In the genomic region with DNA sequence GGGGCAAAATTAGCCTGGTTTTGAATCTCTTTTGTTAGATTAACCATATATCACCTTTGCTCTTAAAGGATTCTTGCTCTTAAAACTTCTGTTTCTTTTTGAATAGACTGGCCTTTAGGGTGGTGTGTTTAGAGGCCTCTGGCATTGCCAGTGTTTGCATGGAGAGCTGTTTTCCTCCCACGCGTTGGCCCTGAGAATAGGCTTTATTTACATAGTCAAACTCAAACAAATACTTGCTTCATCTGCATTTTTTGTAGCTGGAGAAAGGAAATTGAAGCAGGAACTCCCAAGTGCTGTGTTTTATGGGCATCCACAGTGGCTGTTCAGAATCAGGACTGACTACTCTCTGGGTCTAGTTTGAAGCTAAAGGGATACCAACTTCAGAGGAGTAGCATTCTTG, we compare ENCODE assay signal across 14 cellular contexts. TPM values are rescaled to one million over a fixed set of nuclear protein-coding genes. Genes with fewer than 3 reads are reported as not detected.
DNase-seq lines count a peak whose midpoint lies in the region; ATAC-seq, FAIRE-seq and TF ChIP-seq lines count a peak whose summit lies in the region.
"Had no signal": no experiment of that assay in that cellular context is flagged by ENCODE, and none has a peak within 500 bp of the region (broad histone marks: within the 10 kb centered on the region; RNA-seq: fewer than 3 reads in every experiment).

No MANE protein-coding gene starts in this region.

- H3K36me3 ChIP-seq in endodermal cell (ENCODE audit: control insufficient read depth, insufficient read depth, low read length), result no peaks in the 10 kb centered on the region

- H3K9me3 Mint-ChIP-seq in endodermal cell (peaks cover 54% of the 10 kb centered on the region), nephron progenitor cell (peaks cover 49% of the 10 kb centered on the region)
- H3K9me3 Mint-ChIP-seq: activated CD4-positive, alpha-beta T cell treated with anti-CD3 and anti-CD28 coated beads, Interleukin-2, amount 10 ng/mL, durations not matched to agents 7 days and 5 days; activated naive CD4-positive, alpha-beta T cell treated with anti-CD3 and anti-CD28 coated beads, Interleukin-2, amount 50 U/mL, for 72 hours; CD8-positive, alpha-beta memory T cell had no signal

- FAIRE-seq in frontal cortex (lab: Jason Lieb, UNC), result no peak
- FAIRE-seq: GM12878 had no signal

- no peaks in the 10 kb centered on the region for H3K27me3 ChIP-seq in endodermal cell (ENCODE audit: control insufficient read depth, insufficient read depth, low read length, poor library complexity, severe bottlenecking)

- no peaks in the 10 kb centered on the region for H3K27me3 Mint-ChIP-seq in endodermal cell (ENCODE audit: insufficient read depth)
- H3K27me3 Mint-ChIP-seq in nephron progenitor cell (ENCODE audit: low read depth, poor library complexity), result peaks cover 26% of the 10 kb centered on the region

- H3K4me3 ChIP-seq in endodermal cell (ENCODE audit: low read length), result peak overlapping the region; percentile 69
- H3K4me3 ChIP-seq: GM12878 had no signal

- TF ChIP-seq CTCF in endodermal cell (conservative IDR thresholded peaks at IDR 0.05) (no peak), nephron progenitor cell (IDR thresholded peaks at IDR 0.05) (no peak)

- peak overlapping the region; percentile 44 for H3K9ac ChIP-seq in endodermal cell (ENCODE audit: extremely low read depth, low read length, poor library complexity, severe bottlenecking)

- H3K27ac Mint-ChIP-seq in endodermal cell (peak overlapping the region; percentile 82), nephron progenitor cell (no peak overlapping the region)
- H3K27ac Mint-ChIP-seq: activated CD4-positive, alpha-beta T cell treated with anti-CD3 and anti-CD28 coated beads, Interleukin-2, amount 10 ng/mL, durations not matched to agents 7 days and 5 days; activated naive CD4-positive, alpha-beta T cell treated with anti-CD3 and anti-CD28 coated beads, Interleukin-2, amount 50 U/mL, for 72 hours; CD8-positive, alpha-beta memory T cell had no signal

- 7% methylated on average over 2 of the region's 2 CpGs; no CpG with 5 or more reads in 1 of the 2 experiments for WGBS in endodermal cell (ENCODE audit: insufficient coverage in 1 of 2, insufficient read length in 1 of 2), 2 experiments

- DNase-seq in ELF-1 (ENCODE audit: low read depth, low spot score), result peak; percentile 43
- peak; percentile 37 for DNase-seq in NCI-H2196 (lab: John Stamatoyannopoulos, UW; ENCODE audit: unreplicated experiment)
- no peak for DNase-seq in endodermal cell
- no peak for DNase-seq in nephron progenitor cell
- no peak for DNase-seq in central memory CD4-positive, alpha-beta T cell
- no peak for DNase-seq in frontal cortex (ENCODE audit: low spot score in 2 of 2)
- no peak for DNase-seq in GDM1 (lab: John Stamatoyannopoulos, UW)
- DNase-seq: activated CD4-positive, alpha-beta T cell treated with anti-CD3 and anti-CD28 coated beads, Interleukin-2, amount 10 ng/mL, durations not matched to agents 7 days and 5 days; CD8-positive, alpha-beta memory T cell; effector CD8-positive, alpha-beta T cell; stimulated activated naive CD8-positive, alpha-beta T cell treated with anti-CD3 and anti-CD28 coated beads, Interleukin-15, Interleukin-2, amounts not matched to agents 100 U/mL and 50 U/mL, for 24 hours had no signal

- peaks cover 37% of the 10 kb centered on the region for H3K4me1 Mint-ChIP-seq in endodermal cell
- H3K4me1 Mint-ChIP-seq in nephron progenitor cell, result peaks cover 37% of the 10 kb centered on the region
- H3K4me1 Mint-ChIP-seq: activated CD4-positive, alpha-beta T cell treated with anti-CD3 and anti-CD28 coated beads, Interleukin-2, amount 10 ng/mL, durations not matched to agents 7 days and 5 days had no signal

- peaks cover 3% of the 10 kb centered on the region for H3K4me1 ChIP-seq in endodermal cell (ENCODE audit: control insufficient read depth, insufficient read depth, low read length)

- H3K4me3 Mint-ChIP-seq in endodermal cell (peak overlapping the region; percentile 78), nephron progenitor cell (peak overlapping the region; percentile 28)
- H3K4me3 Mint-ChIP-seq: activated CD4-positive, alpha-beta T cell treated with anti-CD3 and anti-CD28 coated beads, Interleukin-2, amount 10 ng/mL, durations not matched to agents 7 days and 5 days; CD8-positive, alpha-beta memory T cell had no signal

- no peaks in the 10 kb centered on the region for H3K36me3 Mint-ChIP-seq in endodermal cell (ENCODE audit: low read depth)
- no peaks in the 10 kb centered on the region for H3K36me3 Mint-ChIP-seq in nephron progenitor cell (ENCODE audit: low read depth)
- H3K36me3 Mint-ChIP-seq: activated naive CD4-positive, alpha-beta T cell treated with anti-CD3 and anti-CD28 coated beads, Interleukin-2, amount 50 U/mL, for 72 hours; CD8-positive, alpha-beta memory T cell had no signal

- no peak overlapping the region for H3K27ac ChIP-seq in endodermal cell (ENCODE audit: low read depth, low read length)

- no peaks in the 10 kb centered on the region for H3K9me3 ChIP-seq in endodermal cell (ENCODE audit: control insufficient read depth, low read length)

- no peak for ATAC-seq in HG02571 (IDR thresholded peaks at IDR 0.05; ENCODE audit: unreplicated experiment)
- ATAC-seq: activated naive CD4-positive, alpha-beta T cell treated with anti-CD3 and anti-CD28 coated beads, Interleukin-2, amount 50 U/mL, for 72 hours; GM12878; stimulated activated naive CD8-positive, alpha-beta T cell treated with anti-CD3 and anti-CD28 coated beads, Interleukin-15, Interleukin-2, amounts not matched to agents 100 U/mL and 50 U/mL, for 24 hours had no signal

RNA-seq across cellular contexts. Expression of gene SHROOM2, which starts 2.7 kb away (rescaled TPM):
- total RNA-seq in endodermal cell (10 to 100 TPM; 14.4 to 15.4 TPM), frontal cortex (19.2 TPM)
- 11.5 TPM for polyA plus RNA-seq in endodermal cell (2013, experiment 1 of 2)
- 12.4 TPM for polyA plus RNA-seq in endodermal cell (2013, experiment 2 of 2)
- total RNA-seq: activated CD4-positive, alpha-beta T cell treated with anti-CD3 and anti-CD28 coated beads, Interleukin-2, amount 10 ng/mL, durations not matched to agents 7 days and 5 days; activated naive CD4-positive, alpha-beta T cell treated with anti-CD3 and anti-CD28 coated beads, Interleukin-2, amount 50 U/mL, for 72 hours; CD8-positive, alpha-beta memory T cell had no signal
- polyA plus RNA-seq: CD8-positive, alpha-beta memory T cell had no signal

RNA-seq across cellular contexts. Expression of gene GPR143, which starts 23.3 kb away (rescaled TPM):
- total RNA-seq in endodermal cell (10 to 100 TPM; 11.7 to 13.5 TPM), frontal cortex (0.82 TPM)
- 4.4 TPM for polyA plus RNA-seq in endodermal cell (2013, experiment 1 of 2)
- 4.3 TPM for polyA plus RNA-seq in endodermal cell (2013, experiment 2 of 2)
- total RNA-seq: activated CD4-positive, alpha-beta T cell treated with anti-CD3 and anti-CD28 coated beads, Interleukin-2, amount 10 ng/mL, durations not matched to agents 7 days and 5 days; activated naive CD4-positive, alpha-beta T cell treated with anti-CD3 and anti-CD28 coated beads, Interleukin-2, amount 50 U/mL, for 72 hours; CD8-positive, alpha-beta memory T cell had no signal

Comparison
In these comparisons a context has a peak if more than half of its experiments do, and no peak if none do; other contexts are left out.
1. DNase-seq: peak in ELF-1 (single experiment) and NCI-H2196 (single experiment); none in endodermal cell (single experiment), nephron progenitor cell (single experiment), central memory CD4-positive, alpha-beta T cell (single experiment), frontal cortex (0 of 2) and GDM1 (single experiment).